Comparison of ENCODE assay signal across 13 cellular contexts in genomic region chr6:131782764-131783163, GRCh38. TPM values are rescaled to one million over a fixed set of nuclear protein-coding genes. Genes with fewer than 3 reads are reported as not detected.
DNase-seq lines count a peak whose midpoint lies in the region; ATAC-seq and TF ChIP-seq lines count a peak whose summit lies in the region.
"Had no signal": no experiment of that assay in that cellular context is flagged by ENCODE, and none has a peak within 500 bp of the region (broad histone marks: within the 10 kb centered on the region; RNA-seq: fewer than 3 reads in every experiment).

No MANE protein-coding gene starts in this region.

- no peak overlapping the region for H3K4me3 ChIP-seq in PC-9
- H3K4me3 ChIP-seq in hepatocyte: no peak overlapping the region

- peak; percentile 35 for DNase-seq in HT-29 (ENCODE audit: low spot score)
- DNase-seq in PC-9: no peak
- peak; percentile 32 for DNase-seq in hepatocyte (ENCODE audit: low spot score)
- DNase-seq in activated naive CD4-positive, alpha-beta T cell treated with Interleukin-2 at 50 U/mL for 16 hours: no peak
- DNase-seq: activated CD4-positive, alpha-beta T cell treated with anti-CD3 and anti-CD28 coated beads for 36 hours; midbrain; posterior cingulate gyrus; stimulated activated naive CD4-positive, alpha-beta T cell treated with Interleukin-2 at 50 U/mL for 16 hours had no signal

- H4K20me1 ChIP-seq in PC-9 (ENCODE audit: insufficient read depth) (no peaks in the 10 kb centered on the region), hepatocyte (ENCODE audit: insufficient read depth, poor library complexity, severe bottlenecking) (no peaks in the 10 kb centered on the region)

- ATAC-seq in GM19452 (IDR thresholded peaks at IDR 0.05; ENCODE audit: unreplicated experiment) (no peak), HG03354 (IDR thresholded peaks at IDR 0.05; ENCODE audit: poor library complexity, severe bottlenecking, unreplicated experiment) (no peak), GM18511 (IDR thresholded peaks at IDR 0.05; ENCODE audit: unreplicated experiment) (no peak)
- ATAC-seq: activated CD4-positive, alpha-beta T cell treated with anti-CD3 and anti-CD28 coated beads for 36 hours; activated T-helper 17 cell treated with anti-CD3 and anti-CD28 coated beads, Interleukin-2, amount 50 U/mL, for 72 hours had no signal

- no peaks in the 10 kb centered on the region for H3K27me3 ChIP-seq in PC-9 (ENCODE audit: insufficient read depth, low read depth)
- no peaks in the 10 kb centered on the region for H3K27me3 ChIP-seq in hepatocyte

- POLR2A ChIA-PET in PC-9 (lab: Charles Lee; ENCODE audit: unreplicated experiment): interaction anchor here (0.7 kb wide), 1 partner anchor 126 kb away, joined by 3 read pairs; no protein-coding TSS in a partner anchor

- TF ChIP-seq CTCF in 22Rv1 (IDR thresholded peaks at IDR 0.05) (peak; percentile 36), PC-9 (conservative IDR thresholded peaks at IDR 0.05) (0 out of 2 replicates have a peak, but pooled peaks have one; percentile 36), hepatocyte (IDR thresholded peaks at IDR 0.05; ENCODE audit: poor library complexity) (peak; percentile 29)

- no peak overlapping the region for H3K4me2 ChIP-seq in PC-9
- H3K4me2 ChIP-seq in hepatocyte: no peak overlapping the region

- 95% methylated on average over 1 of the region's 1 CpG for WGBS in hepatocyte (ENCODE audit: low lambda C conversion rate, missing lambda C conversion rate)

- no peaks in the 10 kb centered on the region for H3K9me2 ChIP-seq in PC-9 (ENCODE audit: insufficient read depth)
- no peaks in the 10 kb centered on the region for H3K9me2 ChIP-seq in hepatocyte (replicated peaks; ENCODE audit: insufficient read depth)

- H3K27ac ChIP-seq in 22Rv1 (no peak overlapping the region), PC-9 (no peak overlapping the region), hepatocyte (no peak overlapping the region)

- H2AFZ ChIP-seq in PC-9: no peak overlapping the region
- H2AFZ ChIP-seq in hepatocyte: no peak overlapping the region

- H3K4me1 ChIP-seq in PC-9 (replicated peaks; ENCODE audit: insufficient read depth) (no peaks in the 10 kb centered on the region), hepatocyte (ENCODE audit: insufficient read depth) (peaks cover 9% of the 10 kb centered on the region)

- BruUV-seq in PC-9 (replicated peaks; lab: Mats Ljungman, UMichigan): no TSS peak

- CTCF ChIA-PET in PC-9 (lab: Charles Lee): no interaction called here

- H3F3A ChIP-seq in PC-9 (ENCODE audit: insufficient read depth, low read depth): no peaks in the 10 kb centered on the region

- intact Hi-C loops in PC-9 (cut with micrococcal nuclease; ENCODE audit: unreplicated experiment): loop anchor here (1.0 kb wide), 1 partner anchor 128 kb away; no protein-coding TSS in a partner anchor

- H3K79me2 ChIP-seq in PC-9 (ENCODE audit: low read depth): no peaks in the 10 kb centered on the region
- H3K79me2 ChIP-seq in hepatocyte: no peaks in the 10 kb centered on the region

- H3K9me3 ChIP-seq in PC-9 (ENCODE audit: insufficient read depth, low read depth) (no peaks in the 10 kb centered on the region), hepatocyte (ENCODE audit: low read depth) (no peaks in the 10 kb centered on the region)

- no peaks in the 10 kb centered on the region for H3K36me3 ChIP-seq in PC-9 (ENCODE audit: low read depth)
- H3K36me3 ChIP-seq in hepatocyte (replicated peaks; ENCODE audit: insufficient read depth, low read depth): no peaks in the 10 kb centered on the region

RNA-seq across cellular contexts. Expression of gene ENPP1, which starts 25.1 kb away (rescaled TPM):
- total RNA-seq in HT-29 (2014; rRNA removed; shearing (Covaris generic)): 0.03 and 0.33 TPM in 2 replicates
- total RNA-seq in PC-9 (2021): 3.0 and 4.1 TPM in 2 replicates
- total RNA-seq in hepatocyte: 86.9 and 91.4 TPM in 2 replicates
- polyA plus RNA-seq in hepatocyte: 74.7 and 81.5 TPM in 2 replicates

Comparison
In these comparisons a context has a peak if more than half of its experiments do, and no peak if none do; other contexts are left out.
1. DNase-seq: peak in HT-29 (single experiment) and hepatocyte (single experiment); none in PC-9 (0 of 2) and activated naive CD4-positive, alpha-beta T cell treated with Interleukin-2 at 50 U/mL for 16 hours (single experiment).
2. RNA of gene ENPP1, which starts 25.1 kb away (total RNA-seq): 86.9 to 91.4 TPM in hepatocyte; 3.0 to 4.1 TPM in PC-9 and 0.03 to 0.33 TPM in HT-29; every median in the first group is over 10 times any median in the second.
3. Peak in every context shown above with its lines, with median percentiles within 50 percentile points of each other: CTCF ChIP-seq.